13 cellular contexts compared by ENCODE assay signal in genomic region chr6:29218056-29218455, GRCh38. TPM values are rescaled to one million over a fixed set of nuclear protein-coding genes. Genes with fewer than 3 reads are reported as not detected.
"Had no signal": no experiment of that assay in that cellular context is flagged by ENCODE, and none has a peak within 500 bp of the region (broad histone marks: within the 10 kb centered on the region; RNA-seq: fewer than 3 reads in every experiment).

No MANE protein-coding gene starts in this region.

RNA-seq across cellular contexts. Expression of gene OR2J2, which starts 47.3 kb away (rescaled TPM):
- total RNA-seq: stomach, subcutaneous adipose tissue, suprapubic skin, temporal lobe, thoracic aorta, tibial nerve, transverse colon, upper lobe of left lung, upper lobe of right lung, ureter, urinary bladder, vagina had no signal
- polyA plus RNA-seq: stomach, thymus, urinary bladder had no signal
